Comparison of ENCODE assay signal across 8 cellular contexts in genomic region chr9:95316274-95316673, GRCh38. TPM values are rescaled to one million over a fixed set of nuclear protein-coding genes. Genes with fewer than 3 reads are reported as not detected.
DNase-seq lines count a peak whose midpoint lies in the region; ATAC-seq and TF ChIP-seq lines count a peak whose summit lies in the region.

No MANE protein-coding gene starts in this region.

- intact Hi-C loops in ovary (cut with DNase I): loop anchor here in 1 of 4 donors (5.0 kb wide), 1 partner anchor 901 kb away; no protein-coding TSS in a partner anchor
- intact Hi-C loops in sciatic nerve (cut with DNase I): no loop called here

- no peak for TF ChIP-seq POLR2A in ovary (IDR thresholded peaks at IDR 0.05)

- H3K27ac ChIP-seq in ectodermal cell (ENCODE audit: insufficient read depth, low read depth, low read length, poor library complexity, severe bottlenecking): peak overlapping the region; percentile 93
- H3K27ac ChIP-seq in ovary: no peak overlapping the region

- peak; percentile 37 for DNase-seq in NCI-H748 treated with DMSO at 0.1 percent for 48 hours (lab: John Stamatoyannopoulos, UW)
- no peak for DNase-seq in ovary
- DNase-seq in AML-193 (lab: John Stamatoyannopoulos, UW): no peak
- DNase-seq in sciatic nerve (ENCODE audit: low spot score): no peak
- no peak for DNase-seq in NCI-H446 (lab: John Stamatoyannopoulos, UW)
- DNase-seq in retina: no peak

- TF ChIP-seq CTCF in ovary (IDR thresholded peaks at IDR 0.05): no peak

- H3K4me3 ChIP-seq in GM08714 (ENCODE audit: low read length) (peak overlapping the region; percentile 97), ectodermal cell (ENCODE audit: insufficient read depth, low read depth, low read length) (peak overlapping the region; percentile 76), ovary (peak overlapping the region; percentile 97)

- H3K36me3 ChIP-seq in ectodermal cell (ENCODE audit: control insufficient read depth, insufficient read depth, low read length) (no peaks in the 10 kb centered on the region), ovary (no peaks in the 10 kb centered on the region)

- 38 to 45% methylated on average over 3 of the region's 3 CpGs for WGBS in ectodermal cell, 2 experiments
- 39 to 43% (median 39%) methylated on average over 3 of the region's 3 CpGs for WGBS in ovary, 3 donors

- H3K4me1 ChIP-seq in ectodermal cell (ENCODE audit: control insufficient read depth, insufficient read depth, low read length) (peaks cover 15% of the 10 kb centered on the region), ovary (ENCODE audit: insufficient read depth) (peaks cover 2% of the 10 kb centered on the region)

- H3K9me3 ChIP-seq in ectodermal cell (ENCODE audit: control insufficient read depth, low read length) (no peaks in the 10 kb centered on the region), ovary (no peaks in the 10 kb centered on the region)

- no peak for TF ChIP-seq EP300 in ovary (IDR thresholded peaks at IDR 0.05)

- H3K27me3 ChIP-seq in ectodermal cell (ENCODE audit: control insufficient read depth, insufficient read depth, low read length, poor library complexity, severe bottlenecking): no peaks in the 10 kb centered on the region
- no peaks in the 10 kb centered on the region for H3K27me3 ChIP-seq in ovary

- ATAC-seq in sciatic nerve: no peak

RNA-seq across cellular contexts. Expression of gene FANCC, which starts 1.2 kb away (rescaled TPM):
- polyA plus RNA-seq in ectodermal cell (2013, experiment 1 of 4): 31.0 TPM
- polyA plus RNA-seq in ectodermal cell (2013, experiment 2 of 4): 28.4 TPM
- 18.3 TPM for polyA plus RNA-seq in ectodermal cell (2013, experiment 3 of 4)
- 18.5 TPM for polyA plus RNA-seq in ectodermal cell (2013, experiment 4 of 4)
- total RNA-seq in ovary (1 to 10 TPM; 2.9 to 7.5 (median 4.9) TPM), sciatic nerve (13.6 TPM)
- 1 to 10 TPM; 3.1 to 5.7 TPM for polyA plus RNA-seq in ovary
